ENCODE assay signal across 1 cellular context in the genomic region with DNA sequence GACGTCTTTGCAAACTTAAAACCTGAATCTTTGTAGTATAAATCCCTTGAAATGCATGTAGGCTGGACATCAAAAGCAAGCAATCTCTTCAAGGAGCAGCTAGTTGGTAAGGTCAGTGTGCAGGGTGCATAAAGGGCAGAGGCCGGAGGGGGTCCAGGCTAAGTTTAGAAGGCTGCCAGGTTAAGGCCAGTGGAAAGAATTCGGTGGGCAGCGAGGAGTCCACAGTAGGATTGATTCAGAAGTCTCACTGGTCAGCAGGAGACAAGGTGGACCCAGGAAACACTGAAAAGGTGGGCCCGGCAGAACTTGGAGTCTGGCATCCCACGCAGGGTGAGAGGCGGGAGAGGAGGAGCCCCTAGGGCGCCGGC.
TF ChIP-seq lines count a peak whose summit lies in the region.

No MANE protein-coding gene starts in this region.

TF ChIP-seq in HCT116, 20 proteins besides CTCF, POLR2A, EP300 and RAD21:
- TF ChIP-seq TCF7L2 (IDR thresholded peaks at IDR 0.05; ENCODE audit: borderline replicate concordance, extremely low read depth, insufficient read depth, insufficient read length) (no peak), SP1 (IDR thresholded peaks at IDR 0.05; ENCODE audit: low read depth) (no peak), ELF1 (IDR thresholded peaks at IDR 0.05; ENCODE audit: borderline replicate concordance, low read depth) (no peak)
TF ChIP-seq in HCT116: peak in this region for 0.
